ENCODE assay signal across 10 cellular contexts in genomic region chr18:63213331-63213900, GRCh38.
DNase-seq lines count a peak whose midpoint lies in the region; ATAC-seq and TF ChIP-seq lines count a peak whose summit lies in the region.
"Had no signal": no experiment of that assay in that cellular context is flagged by ENCODE, and none has a peak within 500 bp of the region (broad histone marks: within the 10 kb centered on the region; RNA-seq: fewer than 3 reads in every experiment).

No MANE protein-coding gene starts in this region.

- H3K4me3 ChIP-seq in BLaER1 treated with 17β-estradiol and CSF1 and Interleukin-3, amounts not matched to agents 10 nM and 100 nM, result no peak overlapping the region
- no peak overlapping the region for H3K4me3 ChIP-seq in GM23338
- H3K4me3 ChIP-seq in left lung, result no peak overlapping the region
- H3K4me3 ChIP-seq: coronary artery had no signal

- peaks cover 0 to under 1% (median 0%) of the 10 kb centered on the region in 11 experiments; a peak in 2 of 22 replicates for H3K9me3 ChIP-seq in BLaER1 treated with 17β-estradiol and CSF1 and Interleukin-3, amounts not matched to agents 10 nM and 100 nM (replicated peaks in 1 of 11)
- no peaks in the 10 kb centered on the region for H3K9me3 ChIP-seq in left lung

- peak overlapping the region in 10 of 11 experiments; percentile 11 to 56 (median 30); a peak in 17 of 22 replicates for H3K4me2 ChIP-seq in BLaER1 treated with 17β-estradiol and CSF1 and Interleukin-3, amounts not matched to agents 10 nM and 100 nM
- no peak overlapping the region for H3K4me2 ChIP-seq in GM23338

- intact Hi-C loops in activated CD8-positive, alpha-beta T cell treated with anti-CD3 and anti-CD28 coated beads for 36 hours (cut with micrococcal nuclease), result loop anchor here (5.0 to 10.0 kb wide), 2 partner anchors 89 to 211 kb away; partner anchors contain the start of gene VPS4B
- intact Hi-C loops in left lung (cut with DNase I), result no loop called here

- H3K79me2 ChIP-seq in GM23338 (replicated peaks; ENCODE audit: insufficient read depth), result no peaks in the 10 kb centered on the region

- TF ChIP-seq CTCF in GM23338 (conservative IDR thresholded peaks at IDR 0.05; ENCODE audit: low read depth in 2 of 2), result no peak
- TF ChIP-seq CTCF in activated CD8-positive, alpha-beta T cell treated with anti-CD3 and anti-CD28 coated beads for 36 hours (IDR thresholded peaks at IDR 0.05), result no peak
- no peak for TF ChIP-seq CTCF in left lung (IDR thresholded peaks at IDR 0.05)
- TF ChIP-seq CTCF in chondrocyte (IDR thresholded peaks at IDR 0.05), result no peak

- peaks cover 0 to 41% (median 10%) of the 10 kb centered on the region in 11 experiments; a peak in 7 of 22 replicates for H4K20me1 ChIP-seq in BLaER1 treated with 17β-estradiol and CSF1 and Interleukin-3, amounts not matched to agents 10 nM and 100 nM
- H4K20me1 ChIP-seq in GM23338 (replicated peaks; ENCODE audit: insufficient read depth), result no peaks in the 10 kb centered on the region

- H3K27me3 ChIP-seq in BLaER1 treated with 17β-estradiol and CSF1 and Interleukin-3, amounts not matched to agents 10 nM and 100 nM, result no peaks in the 10 kb centered on the region
- no peaks in the 10 kb centered on the region for H3K27me3 ChIP-seq in GM23338 (ENCODE audit: insufficient read depth)
- H3K27me3 ChIP-seq in left lung, result no peaks in the 10 kb centered on the region

- POLR2A ChIA-PET in activated CD8-positive, alpha-beta T cell treated with anti-CD3 and anti-CD28 coated beads for 36 hours (lab: Charles Lee), result interaction anchor here (0.7 to 2.6 kb wide), 12 partner anchors 11 to 105 kb away, joined by 3 to 22 read pairs (median 6); partner anchors contain the start of gene BCL2

- CTCF ChIA-PET in activated CD8-positive, alpha-beta T cell treated with anti-CD3 and anti-CD28 coated beads for 36 hours (lab: Charles Lee), result interaction anchor here (0.8 to 2.4 kb wide), 4 partner anchors 12 to 126 kb away, joined by 3 to 16 read pairs (median 4); partner anchors contain the start of gene BCL2

- no peak overlapping the region for H3K9ac ChIP-seq in BLaER1 treated with 17β-estradiol and CSF1 and Interleukin-3, amounts not matched to agents 10 nM and 100 nM

- peaks cover 6% of the 10 kb centered on the region; the same call in 2 of the 3 replicates for H3K4me1 Mint-ChIP-seq in GM23338
- H3K4me1 Mint-ChIP-seq in activated CD8-positive, alpha-beta T cell treated with anti-CD3 and anti-CD28 coated beads for 36 hours (ENCODE audit: low read depth), result peaks cover 91% of the 10 kb centered on the region
- H3K4me1 Mint-ChIP-seq in chondrocyte (ENCODE audit: low read depth), result peaks cover 3% of the 10 kb centered on the region

- H2AFZ ChIP-seq in GM23338, result 0 out of 2 replicates have a peak overlapping the region, but pooled peaks have one; percentile 38

- H3F3A ChIP-seq in GM23338 (replicated peaks; ENCODE audit: low read depth), result no peaks in the 10 kb centered on the region

- H3K27me3 Mint-ChIP-seq in GM23338 (ENCODE audit: insufficient read depth, low read depth, poor library complexity) (peaks cover 4% of the 10 kb centered on the region), chondrocyte (ENCODE audit: low read depth) (no peaks in the 10 kb centered on the region)
- H3K27me3 Mint-ChIP-seq in activated CD8-positive, alpha-beta T cell treated with anti-CD3 and anti-CD28 coated beads for 36 hours, result no peaks in the 10 kb centered on the region

- H3K27ac ChIP-seq in BLaER1 treated with 17β-estradiol and CSF1 and Interleukin-3, amounts not matched to agents 10 nM and 100 nM, result peak overlapping the region in 5 of 11 experiments; percentile 11 to 43 (median 29); a peak in 8 of 22 replicates
- H3K27ac ChIP-seq in GM23338 (ENCODE audit: low read depth) (no peak overlapping the region), left lung (no peak overlapping the region)
- H3K27ac ChIP-seq: coronary artery had no signal

- H3K9me2 ChIP-seq in GM23338 (ENCODE audit: insufficient read depth), result no peaks in the 10 kb centered on the region

- H3K4me1 ChIP-seq in BLaER1 treated with 17β-estradiol and CSF1 and Interleukin-3, amounts not matched to agents 10 nM and 100 nM, result peaks cover 23 to 48% (median 40%) of the 10 kb centered on the region in 10 experiments
- no peaks in the 10 kb centered on the region for H3K4me1 ChIP-seq in GM23338 (ENCODE audit: insufficient read depth)
- H3K4me1 ChIP-seq in left lung, result peaks cover 0 to 9% of the 10 kb centered on the region in 2 donors

- H3K36me3 Mint-ChIP-seq in GM23338 (ENCODE audit: low read depth) (no peaks in the 10 kb centered on the region), chondrocyte (ENCODE audit: low read depth) (peaks cover 3% of the 10 kb centered on the region)
- H3K36me3 Mint-ChIP-seq in activated CD8-positive, alpha-beta T cell treated with anti-CD3 and anti-CD28 coated beads for 36 hours (ENCODE audit: low read depth), result peaks cover 70% of the 10 kb centered on the region

- DNase-seq in GM23338 (ENCODE audit: low spot score), result no peak
- peak; percentile 68 for DNase-seq in activated CD8-positive, alpha-beta T cell treated with anti-CD3 and anti-CD28 coated beads for 36 hours
- no peak for DNase-seq in left lung
- DNase-seq in NCI-H748 (lab: John Stamatoyannopoulos, UW; ENCODE audit: unreplicated experiment), result no peak
- no peak for DNase-seq in LoVo (ENCODE audit: low spot score)
- no peak for DNase-seq in chondrocyte (ENCODE audit: low spot score)
- DNase-seq: NCI-H226 had no signal

- H3K4me3 Mint-ChIP-seq in GM23338 (no peak overlapping the region), chondrocyte (ENCODE audit: unreplicated experiment) (no peak overlapping the region)
- H3K4me3 Mint-ChIP-seq in activated CD8-positive, alpha-beta T cell treated with anti-CD3 and anti-CD28 coated beads for 36 hours, result peak overlapping the region; percentile 72

- H3K36me3 ChIP-seq in BLaER1 treated with 17β-estradiol and CSF1 and Interleukin-3, amounts not matched to agents 10 nM and 100 nM, result peaks cover 0 to 48% (median 3%) of the 10 kb centered on the region in 11 experiments; a peak in 9 of 22 replicates
- H3K36me3 ChIP-seq in GM23338 (ENCODE audit: insufficient read depth) (no peaks in the 10 kb centered on the region), left lung (no peaks in the 10 kb centered on the region)

- no peak for ATAC-seq in GM23338
- peak; percentile 71 for ATAC-seq in activated CD8-positive, alpha-beta T cell treated with anti-CD3 and anti-CD28 coated beads for 36 hours
- ATAC-seq in left lung, result peak; percentile 42
- ATAC-seq in HG02623 (IDR thresholded peaks at IDR 0.05; ENCODE audit: unreplicated experiment), result no peak

- no peak overlapping the region; the same call in 1 of the 2 replicates for H3K27ac Mint-ChIP-seq in GM23338
- peak overlapping the region; percentile 94 for H3K27ac Mint-ChIP-seq in activated CD8-positive, alpha-beta T cell treated with anti-CD3 and anti-CD28 coated beads for 36 hours
- no peak overlapping the region for H3K27ac Mint-ChIP-seq in chondrocyte (ENCODE audit: unreplicated experiment)

- H3K9me3 Mint-ChIP-seq in GM23338 (no peaks in the 10 kb centered on the region), chondrocyte (ENCODE audit: low read depth) (no peaks in the 10 kb centered on the region)
- peaks cover 2% of the 10 kb centered on the region for H3K9me3 Mint-ChIP-seq in activated CD8-positive, alpha-beta T cell treated with anti-CD3 and anti-CD28 coated beads for 36 hours

TF ChIP-seq in GM23338, 12 proteins besides CTCF, POLR2A, EP300 and RAD21 (continues in another document):
- TF ChIP-seq ZNF114 (CRISPR knock-in tag; IDR thresholded peaks at IDR 0.05) (no peak), POLR2AphosphoS5 (IDR thresholded peaks at IDR 0.05; ENCODE audit: low read depth) (no peak), JUNB (IDR thresholded peaks at IDR 0.05; ENCODE audit: unreplicated experiment) (no peak), REST (IDR thresholded peaks at IDR 0.05; ENCODE audit: unreplicated experiment) (no peak), ZNF331 (CRISPR knock-in tag; IDR thresholded peaks at IDR 0.05; ENCODE audit: low read depth) (no peak), NANOG (IDR thresholded peaks at IDR 0.05; ENCODE audit: borderline replicate concordance) (no peak)

Comparison
In these comparisons a context has a peak if more than half of its experiments do, and no peak if none do; other contexts are left out.
1. ATAC-seq: peak in activated CD8-positive, alpha-beta T cell treated with anti-CD3 and anti-CD28 coated beads for 36 hours (single experiment) and left lung (single experiment); none in GM23338 (single experiment) and HG02623 (single experiment).